In genomic region chr4:57097711-57098110, GRCh38 we compare ENCODE assay signal across 19 cellular contexts. TPM values are rescaled to one million over a fixed set of nuclear protein-coding genes. Genes with fewer than 3 reads are reported as not detected.
A peak's percentile ranks its signal among the peaks of the same experiment; 100 is the strongest.
DNase-seq lines count a peak whose midpoint lies in the region; ATAC-seq, FAIRE-seq and TF ChIP-seq lines count a peak whose summit lies in the region.
"Had no signal": no experiment of that assay in that cellular context is flagged by ENCODE, and none has a peak within 500 bp of the region (broad histone marks: within the 10 kb centered on the region; RNA-seq: fewer than 3 reads in every experiment).

No MANE protein-coding gene starts in this region.

- peaks cover 96% of the 10 kb centered on the region for H3K79me2 ChIP-seq in astrocyte (ENCODE audit: insufficient read depth, low read length)
- H3K79me2 ChIP-seq: hepatocyte had no signal

- in situ Hi-C loops in transverse colon (cut with MboI; ENCODE audit: low pct_ligation_motif_present in 1 of 4, low pct_unique_long_range_greater_than_20kb in 1 of 4, low sequenced_read_pairs in 3 of 4): no loop called here

- H3K27ac Mint-ChIP-seq in astrocyte (ENCODE audit: unreplicated experiment) (peak overlapping the region; percentile 94), osteocyte (ENCODE audit: unreplicated experiment) (peak overlapping the region; percentile 95)
- H3K27ac Mint-ChIP-seq: activated naive CD8-positive, alpha-beta T cell treated with anti-CD3 and anti-CD28 coated beads, Interleukin-2, amount 10 ng/mL, durations not matched to agents 7 days and 5 days; effector memory CD8-positive, alpha-beta T cell had no signal

- H3K4me3 Mint-ChIP-seq in astrocyte (ENCODE audit: unreplicated experiment) (no peak overlapping the region), osteocyte (ENCODE audit: unreplicated experiment) (peak overlapping the region; percentile 30)
- H3K4me3 Mint-ChIP-seq: activated naive CD8-positive, alpha-beta T cell treated with anti-CD3 and anti-CD28 coated beads, Interleukin-2, amount 10 ng/mL, durations not matched to agents 7 days and 5 days; effector memory CD8-positive, alpha-beta T cell had no signal

- H2AFZ ChIP-seq in astrocyte (ENCODE audit: low read depth, low read length): no peak overlapping the region
- H2AFZ ChIP-seq: hepatocyte had no signal

- no peak overlapping the region for H3K4me3 ChIP-seq in astrocyte (ENCODE audit: insufficient read depth, low read depth, low read length)
- H3K4me3 ChIP-seq in right cardiac atrium (ENCODE audit: low read length): no peak overlapping the region
- no peak overlapping the region for H3K4me3 ChIP-seq in transverse colon
- H3K4me3 ChIP-seq in left lung: no peak overlapping the region
- H3K4me3 ChIP-seq: hepatocyte, SK-N-MC, thyroid gland had no signal

- H3K9me3 Mint-ChIP-seq in astrocyte (ENCODE audit: unreplicated experiment) (no peaks in the 10 kb centered on the region), osteocyte (ENCODE audit: unreplicated experiment) (no peaks in the 10 kb centered on the region)
- H3K9me3 Mint-ChIP-seq: activated naive CD8-positive, alpha-beta T cell treated with anti-CD3 and anti-CD28 coated beads, Interleukin-2, amount 10 ng/mL, durations not matched to agents 7 days and 5 days; effector memory CD8-positive, alpha-beta T cell had no signal

- H3K36me3 Mint-ChIP-seq in astrocyte (ENCODE audit: low read depth, unreplicated experiment): peaks cover 19% of the 10 kb centered on the region
- peaks cover 51% of the 10 kb centered on the region for H3K36me3 Mint-ChIP-seq in osteocyte (ENCODE audit: unreplicated experiment)
- H3K36me3 Mint-ChIP-seq: activated naive CD8-positive, alpha-beta T cell treated with anti-CD3 and anti-CD28 coated beads, Interleukin-2, amount 10 ng/mL, durations not matched to agents 7 days and 5 days had no signal

- TF ChIP-seq CTCF in astrocyte (IDR thresholded peaks at IDR 0.05; ENCODE audit: insufficient read depth, low read depth, low read length): no peak
- TF ChIP-seq CTCF in osteocyte (IDR thresholded peaks at IDR 0.05): no peak
- no peak for TF ChIP-seq CTCF in transverse colon (IDR thresholded peaks at IDR 0.05)
- TF ChIP-seq CTCF in left lung (IDR thresholded peaks at IDR 0.05): no peak

- no peaks in the 10 kb centered on the region for H3K9me3 ChIP-seq in astrocyte (ENCODE audit: insufficient read depth, low read depth, low read length)
- H3K9me3 ChIP-seq in right cardiac atrium (ENCODE audit: control insufficient read depth, low read length): no peaks in the 10 kb centered on the region
- no peaks in the 10 kb centered on the region for H3K9me3 ChIP-seq in transverse colon
- no peaks in the 10 kb centered on the region for H3K9me3 ChIP-seq in left lung
- H3K9me3 ChIP-seq: thyroid gland had no signal

- H3K9ac ChIP-seq in astrocyte (ENCODE audit: low read length): peak overlapping the region; percentile 7

- H3K4me1 ChIP-seq in astrocyte (ENCODE audit: insufficient read depth, low read length): peaks cover 69% of the 10 kb centered on the region
- peaks cover 22% of the 10 kb centered on the region for H3K4me1 ChIP-seq in right cardiac atrium (ENCODE audit: control insufficient read depth, insufficient read depth, low read length)
- peaks cover 8 to 52% (median 30%) of the 10 kb centered on the region in 4 donors for H3K4me1 ChIP-seq in transverse colon
- H3K4me1 ChIP-seq in left lung: peaks cover 13 to 14% of the 10 kb centered on the region in 2 donors

- H3K4me1 Mint-ChIP-seq in astrocyte (ENCODE audit: low read depth, unreplicated experiment) (peaks cover 85% of the 10 kb centered on the region), osteocyte (ENCODE audit: unreplicated experiment) (peaks cover 100% of the 10 kb centered on the region)
- H3K4me1 Mint-ChIP-seq: activated naive CD8-positive, alpha-beta T cell treated with anti-CD3 and anti-CD28 coated beads, Interleukin-2, amount 10 ng/mL, durations not matched to agents 7 days and 5 days had no signal

- no peak for FAIRE-seq in astrocyte (lab: Jason Lieb, UNC)
- FAIRE-seq: H54, HepG2 had no signal

- peak overlapping the region; percentile 44 for H3K27ac ChIP-seq in astrocyte (ENCODE audit: low read depth, low read length)
- peak overlapping the region; percentile 74 for H3K27ac ChIP-seq in right cardiac atrium (ENCODE audit: low read length)
- peak overlapping the region; percentile 61 to 88 (median 78) for H3K27ac ChIP-seq in transverse colon
- H3K27ac ChIP-seq in left lung: no peak overlapping the region
- H3K27ac ChIP-seq: hepatocyte, SK-N-MC had no signal

- intact Hi-C loops in right cardiac atrium (cut with DNase I) (no loop called here), transverse colon (cut with DNase I; ENCODE audit: low total_unique reads) (no loop called here), left lung (cut with DNase I) (no loop called here)

- no peak overlapping the region for H3K4me2 ChIP-seq in astrocyte (ENCODE audit: low read length)
- H3K4me2 ChIP-seq: hepatocyte had no signal

- H3K27me3 ChIP-seq in astrocyte (ENCODE audit: insufficient read depth, low read length) (no peaks in the 10 kb centered on the region), right cardiac atrium (ENCODE audit: control insufficient read depth, insufficient read depth) (no peaks in the 10 kb centered on the region), transverse colon (no peaks in the 10 kb centered on the region), left lung (no peaks in the 10 kb centered on the region)
- H3K27me3 ChIP-seq: hepatocyte, thyroid gland had no signal

- no peak for TF ChIP-seq EP300 in transverse colon (IDR thresholded peaks at IDR 0.05; ENCODE audit: low read depth)

- DNase-seq in astrocyte (ENCODE audit: low read depth) (no peak), right cardiac atrium (no peak), osteocyte (ENCODE audit: extremely low spot score, unreplicated experiment) (no peak), transverse colon (no peak), SW480 (ENCODE audit: low spot score) (no peak), left lung (no peak), iPS-NIHi11 (ENCODE audit: low spot score) (no peak)
- DNase-seq: activated CD4-positive, CD25-positive, alpha-beta regulatory T cell treated with anti-CD3 and anti-CD28 coated beads, Interleukin-2, amount 50 U/mL, for 72 hours; activated naive CD8-positive, alpha-beta T cell treated with anti-CD3 and anti-CD28 coated beads, Interleukin-2, amount 10 ng/mL, durations not matched to agents 7 days and 5 days; central memory CD4-positive, alpha-beta T cell; effector memory CD8-positive, alpha-beta T cell; NCI-H146; NCI-H2227 treated with DMSO at 0.1 percent for 48 hours; thyroid gland had no signal

- 68% methylated on average over 2 of the region's 2 CpGs for WGBS in right cardiac atrium
- 73% methylated on average over 2 of the region's 2 CpGs; no CpG with 5 or more reads in 1 of the 2 donors for WGBS in transverse colon (ENCODE audit: low coverage in 1 of 2), 2 donors

- no peaks in the 10 kb centered on the region for H4K20me1 ChIP-seq in astrocyte (ENCODE audit: insufficient read depth, low read length)

- H3K27me3 Mint-ChIP-seq in astrocyte (ENCODE audit: low read depth, unreplicated experiment) (no peaks in the 10 kb centered on the region), osteocyte (ENCODE audit: unreplicated experiment) (no peaks in the 10 kb centered on the region)

- ATAC-seq in right cardiac atrium: no peak
- no peak for ATAC-seq in left lung
- ATAC-seq: effector memory CD8-positive, alpha-beta T cell; Panc1 had no signal

- no peak for TF ChIP-seq POLR2A in transverse colon (IDR thresholded peaks at IDR 0.05)

- H3K36me3 ChIP-seq in astrocyte (ENCODE audit: insufficient read depth, low read length) (peaks cover 28% of the 10 kb centered on the region), transverse colon (no peaks in the 10 kb centered on the region), left lung (no peaks in the 10 kb centered on the region)
- H3K36me3 ChIP-seq: thyroid gland had no signal

RNA-seq across cellular contexts. Expression of gene IGFBP7, which starts 12.5 kb away (rescaled TPM):
- total RNA-seq in astrocyte: 930 and 1,304 TPM in 2 replicates
- 100 to 1,000 TPM; 813 to 983 (median 905) TPM for total RNA-seq in right cardiac atrium
- 809 TPM for polyA plus RNA-seq in right cardiac atrium
- 3,484 and 3,576 TPM in 2 replicates for total RNA-seq in osteocyte
- total RNA-seq in transverse colon: 100 to 1,000 TPM in 3 of 4 donors, 10 to 100 TPM in 1; 96.1 to 646 (median 126) TPM
- 100 to 1,000 TPM; 438 to 527 TPM for total RNA-seq in left lung

Comparison
In these comparisons a context has a peak if more than half of its experiments do, and no peak if none do; other contexts are left out.
1. H3K27ac ChIP-seq: peak in astrocyte (single experiment), right cardiac atrium (single experiment) and transverse colon (4 of 4); none in left lung (0 of 2).